ENCODE assay signal across 26 cellular contexts in the genomic region with DNA sequence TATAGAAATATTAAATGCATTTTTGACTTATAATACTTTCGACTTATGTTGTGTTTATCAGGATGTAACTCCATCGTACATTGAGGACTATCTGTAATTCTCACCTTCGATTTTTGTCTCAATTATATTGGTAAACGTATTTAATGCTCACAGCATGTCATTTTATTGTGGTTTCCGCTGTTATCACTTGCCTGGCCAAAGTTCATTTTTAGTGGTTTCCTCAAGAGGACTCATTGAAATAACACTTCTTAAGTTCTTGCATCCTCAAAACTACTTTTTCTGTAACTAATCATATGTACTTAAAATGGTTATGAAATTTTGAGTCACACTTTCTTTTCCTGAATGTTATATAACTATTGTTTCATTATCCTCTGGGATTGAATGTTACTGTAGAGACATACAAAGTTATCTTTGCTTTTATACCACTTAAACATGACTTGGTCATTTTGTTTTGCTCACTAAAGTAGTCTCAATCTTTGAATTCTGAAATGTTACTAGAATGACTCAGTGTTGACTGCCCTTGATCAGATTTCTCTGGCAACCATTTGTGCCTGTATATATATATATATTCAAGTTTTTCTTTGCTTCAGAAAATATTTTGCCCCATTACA.
"Had no signal": no experiment of that assay in that cellular context is flagged by ENCODE, and none has a peak within 500 bp of the region (broad histone marks: within the 10 kb centered on the region; RNA-seq: fewer than 3 reads in every experiment).

No MANE protein-coding gene starts in this region.

- H3K9me3 Mint-ChIP-seq: type B pancreatic cell had no signal

- DNase-seq: cerebellar nuclear complex; dorsolateral prefrontal cortex; effector CD4-positive, alpha-beta T cell; foreskin fibroblast; gastrocnemius medialis; head of caudate nucleus; left cardiac atrium; naive B cell; psoas muscle; right cardiac atrium; sigmoid colon; spleen; stimulated activated CD4-positive, alpha-beta T cell treated with anti-CD3 and anti-CD28 coated beads, Interleukin-4, amount 100 ng/mL, for 4 hours; stimulated activated naive CD8-positive, alpha-beta T cell treated with anti-CD3 and anti-CD28 coated beads, Interleukin-15, Interleukin-2, amounts not matched to agents 100 U/mL and 50 U/mL, for 24 hours; substantia nigra; testis; tibial artery had no signal

- H3K4me3 ChIP-seq: dorsolateral prefrontal cortex, gastrocnemius medialis, lung, psoas muscle, sigmoid colon, spleen, testis, tibial artery had no signal

- H3K27me3 ChIP-seq: dorsolateral prefrontal cortex, gastrocnemius medialis, neutrophil, sigmoid colon, spleen, testis, tibial artery had no signal

- H3K4me3 Mint-ChIP-seq: memory B cell; naive B cell; natural killer cell treated with Interleukin-12 subunit alpha and Interleukin-12 subunit beta and Interleukin-15 and Interleukin-18, amount 100 ng/mL, for 72 hours; neural crest cell; stimulated activated memory B cell treated with anti-CD40 and anti-IgM and Interleukin-4, amounts not matched to agents 10 μg/mL and 1 μg/mL and 100 μg/mL, for 72 hours; type B pancreatic cell had no signal

- H3K27ac Mint-ChIP-seq: memory B cell; naive B cell; natural killer cell treated with Interleukin-12 subunit alpha and Interleukin-12 subunit beta and Interleukin-15 and Interleukin-18, amount 100 ng/mL, for 72 hours; stimulated activated memory B cell treated with anti-CD40 and anti-IgM and Interleukin-4, amounts not matched to agents 10 μg/mL and 1 μg/mL and 100 μg/mL, for 72 hours; type B pancreatic cell had no signal

- H3K4me1 Mint-ChIP-seq: memory B cell; naive B cell; stimulated activated memory B cell treated with anti-CD40 and anti-IgM and Interleukin-4, amounts not matched to agents 10 μg/mL and 1 μg/mL and 100 μg/mL, for 72 hours had no signal

- ATAC-seq: esophagus mucosa; gastrocnemius medialis; left cardiac atrium; natural killer cell treated with Interleukin-12 subunit alpha and Interleukin-12 subunit beta and Interleukin-15 and Interleukin-18, amount 100 ng/mL, for 72 hours; psoas muscle; right cardiac atrium; stimulated activated memory B cell treated with anti-CD40 and anti-IgM and Interleukin-4, amounts not matched to agents 10 μg/mL and 1 μg/mL and 100 μg/mL, for 72 hours; stimulated activated naive CD8-positive, alpha-beta T cell treated with anti-CD3 and anti-CD28 coated beads, Interleukin-15, Interleukin-2, amounts not matched to agents 100 U/mL and 50 U/mL, for 24 hours had no signal

- H3K36me3 Mint-ChIP-seq: memory B cell; naive B cell; stimulated activated memory B cell treated with anti-CD40 and anti-IgM and Interleukin-4, amounts not matched to agents 10 μg/mL and 1 μg/mL and 100 μg/mL, for 72 hours; type B pancreatic cell had no signal

- FAIRE-seq: islet of Langerhans had no signal

- H3K36me3 ChIP-seq: gastrocnemius medialis, neutrophil, sigmoid colon, spleen, tibial artery had no signal

- H3K27me3 Mint-ChIP-seq: memory B cell; naive B cell; stimulated activated memory B cell treated with anti-CD40 and anti-IgM and Interleukin-4, amounts not matched to agents 10 μg/mL and 1 μg/mL and 100 μg/mL, for 72 hours had no signal
